10 cellular contexts compared by ENCODE assay signal in genomic region chr2:88452980-88453582, GRCh38. TPM values are rescaled to one million over a fixed set of nuclear protein-coding genes. Genes with fewer than 3 reads are reported as not detected.
DNase-seq lines count a peak whose midpoint lies in the region; TF ChIP-seq lines count a peak whose summit lies in the region.
"Had no signal": no experiment of that assay in that cellular context is flagged by ENCODE, and none has a peak within 500 bp of the region (broad histone marks: within the 10 kb centered on the region; RNA-seq: fewer than 3 reads in every experiment).

No MANE protein-coding gene starts in this region.

- under 1% methylated on average over 29 of the region's 29 CpGs for WGBS in HUES64
- WGBS in mesodermal cell (ENCODE audit: insufficient coverage in 2 of 2), 2 experiments = 2% methylated on average over 16 to 27 of the region's 29 CpGs

- H3K27ac Mint-ChIP-seq in CD8-positive, alpha-beta memory T cell = peak overlapping the region in 1 of 8 donors; percentile 26

- CTCF ChIA-PET in CD8-positive, alpha-beta memory T cell (lab: Charles Lee) = no interaction called here

- H3K36me3 ChIP-seq in CD8-positive, alpha-beta memory T cell (ENCODE audit: insufficient read depth, low read length) = no peaks in the 10 kb centered on the region
- H3K36me3 ChIP-seq in HUES64 (ENCODE audit: insufficient read depth, low read length) = peaks cover 8% of the 10 kb centered on the region
- no peaks in the 10 kb centered on the region for H3K36me3 ChIP-seq in mesodermal cell (ENCODE audit: control insufficient read depth, insufficient read depth, low read length)
- H3K36me3 ChIP-seq in BE2C = no peaks in the 10 kb centered on the region

- H3K27ac ChIP-seq in CD8-positive, alpha-beta memory T cell (ENCODE audit: low read depth, low read length) = no peak overlapping the region
- no peak overlapping the region; the same call in 1 of the 2 replicates for H3K27ac ChIP-seq in HUES64 (ENCODE audit: low read depth, low read length)
- H3K27ac ChIP-seq in mesodermal cell (ENCODE audit: low read depth, low read length, severe bottlenecking) = no peak overlapping the region

- H3K9me3 Mint-ChIP-seq in CD8-positive, alpha-beta memory T cell = peaks cover 0 to 9% (median 4%) of the 10 kb centered on the region in 5 donors

- H3K4me1 ChIP-seq in CD8-positive, alpha-beta memory T cell (ENCODE audit: insufficient read depth, low read length) = no peaks in the 10 kb centered on the region
- H3K4me1 ChIP-seq in HUES64 (ENCODE audit: insufficient read depth, low read length) (peaks cover 12% of the 10 kb centered on the region; the same call in 1 of the 2 replicates), mesodermal cell (ENCODE audit: control insufficient read depth, insufficient read depth, low read length, poor library complexity, severe bottlenecking) (no peaks in the 10 kb centered on the region), BE2C (no peaks in the 10 kb centered on the region)

- H3K4me3 Mint-ChIP-seq in CD8-positive, alpha-beta memory T cell = peak overlapping the region; percentile 54 to 87 (median 72)

- H3K36me3 Mint-ChIP-seq in CD8-positive, alpha-beta memory T cell = peaks cover 0 to 4% (median 0%) of the 10 kb centered on the region in 3 donors

- H3K27me3 ChIP-seq in CD8-positive, alpha-beta memory T cell (ENCODE audit: insufficient read depth, low read length, poor library complexity, severe bottlenecking) = peaks cover 36% of the 10 kb centered on the region
- peaks cover 40% of the 10 kb centered on the region for H3K27me3 ChIP-seq in HUES64 (ENCODE audit: insufficient read depth, low read length)
- peaks cover 40% of the 10 kb centered on the region for H3K27me3 ChIP-seq in BE2C

- POLR2A ChIA-PET in CD8-positive, alpha-beta memory T cell (lab: Charles Lee) = no interaction called here

- no peak for TF ChIP-seq CTCF in BE2C (IDR thresholded peaks at IDR 0.05; ENCODE audit: low read depth, low read length)

- peaks cover 52 to 70% of the 10 kb centered on the region in 2 donors for H3K27me3 Mint-ChIP-seq in CD8-positive, alpha-beta memory T cell

- peaks cover 8 to 15% (median 9%) of the 10 kb centered on the region in 3 donors for H3K4me1 Mint-ChIP-seq in CD8-positive, alpha-beta memory T cell

- peak overlapping the region; percentile 26; the same call in 1 of the 2 replicates for H3K9ac ChIP-seq in HUES64 (ENCODE audit: low read depth, low read length)

- H3K4me3 ChIP-seq in CD8-positive, alpha-beta memory T cell (ENCODE audit: low read length) = no peak overlapping the region
- H3K4me3 ChIP-seq in HUES64 (ENCODE audit: low read length) (peak overlapping the region; percentile 86), mesodermal cell (ENCODE audit: extremely low read depth, insufficient read depth, low read length, poor library complexity, severe bottlenecking) (peak overlapping the region; percentile 24), BE2C (ENCODE audit: low read depth, low read length) (no peak overlapping the region)

- DNase-seq in CD8-positive, alpha-beta memory T cell = no peak
- DNase-seq in brain pericyte (ENCODE audit: low read depth, low spot score) (peak; percentile 11), hippocampal formation (lab: John Stamatoyannopoulos, UW) (no peak), BE2C (no peak), NCI-H2196 treated with DMSO at 0.1 percent for 48 hours (lab: John Stamatoyannopoulos, UW; ENCODE audit: unreplicated experiment) (no peak), NCI-H146 (lab: John Stamatoyannopoulos, UW) (no peak)
- DNase-seq: left cardiac atrium had no signal

- no peaks in the 10 kb centered on the region for H3K9me3 ChIP-seq in CD8-positive, alpha-beta memory T cell (ENCODE audit: low read length)
- H3K9me3 ChIP-seq in HUES64 (ENCODE audit: insufficient read depth, low read depth, low read length) (no peaks in the 10 kb centered on the region), mesodermal cell (ENCODE audit: control insufficient read depth, low read length) (no peaks in the 10 kb centered on the region), BE2C (no peaks in the 10 kb centered on the region)

RNA-seq across cellular contexts. Expression of gene FOXI3, which starts 0.6 kb away (rescaled TPM):
- total RNA-seq in CD8-positive, alpha-beta memory T cell = not detected
- polyA plus RNA-seq in CD8-positive, alpha-beta memory T cell = not detected
- polyA plus RNA-seq in HUES64 (2013, experiment 1 of 2) = 7.1 TPM
- polyA plus RNA-seq in HUES64 (2013, experiment 2 of 2) = 6.3 TPM
- polyA plus RNA-seq in mesodermal cell (2013, experiment 1 of 2) = 0.18 TPM
- 0.25 TPM for polyA plus RNA-seq in mesodermal cell (2013, experiment 2 of 2)
- not detected for polyA plus RNA-seq in BE2C (2012; ENCODE audit: insufficient read depth, insufficient read length, low read depth)
- total RNA-seq: left cardiac atrium, NCI-H460 had no signal

Comparison
In these comparisons a context has a peak if more than half of its experiments do, and no peak if none do; other contexts are left out.
1. H3K4me3 ChIP-seq: peak in HUES64 (single experiment) and mesodermal cell (single experiment); none in CD8-positive, alpha-beta memory T cell (single experiment) and BE2C (single experiment).